Comparison of ENCODE assay signal across 14 cellular contexts in the genomic region with DNA sequence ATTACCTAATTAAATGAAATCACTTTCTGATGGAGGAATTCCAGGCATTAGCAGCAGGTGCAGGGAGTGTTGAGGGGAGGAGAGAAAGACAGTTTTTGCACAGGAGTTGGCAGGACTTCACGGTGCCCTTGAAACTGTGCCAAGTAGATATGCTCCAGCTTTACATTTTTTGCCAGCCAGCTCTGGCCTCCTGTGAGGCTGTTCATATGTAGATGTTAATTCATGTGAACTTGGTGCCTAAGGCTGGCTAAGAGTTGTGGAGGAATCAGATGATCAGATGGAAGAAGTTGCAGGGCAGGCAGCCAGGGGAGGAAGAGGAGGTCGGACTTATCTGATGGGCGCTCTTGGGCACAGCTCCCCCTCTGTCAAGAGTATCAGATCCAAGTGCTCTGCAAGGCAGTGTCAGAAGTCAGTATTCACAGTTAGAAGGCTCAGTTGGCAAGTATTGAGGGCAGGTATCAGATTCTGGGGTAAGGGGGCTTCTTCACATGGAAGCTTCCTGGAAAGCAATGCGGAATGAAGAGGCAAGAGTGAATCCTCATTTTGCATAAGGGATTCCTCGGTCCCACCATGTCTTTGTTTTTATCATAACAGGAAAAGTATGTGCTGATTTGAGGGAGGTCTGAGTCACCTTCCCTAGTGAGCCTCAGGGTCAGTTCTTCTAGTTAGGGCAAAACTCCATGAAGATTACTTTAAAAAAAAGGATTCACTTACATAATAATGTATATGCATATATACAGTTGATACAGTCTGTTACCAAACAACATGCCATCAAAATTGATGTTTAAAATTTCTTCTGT.
DNase-seq lines count a peak whose midpoint lies in the region; ATAC-seq and TF ChIP-seq lines count a peak whose summit lies in the region.
"Had no signal": no experiment of that assay in that cellular context is flagged by ENCODE, and none has a peak within 500 bp of the region (broad histone marks: within the 10 kb centered on the region; RNA-seq: fewer than 3 reads in every experiment).

No MANE protein-coding gene starts in this region.

- no peaks in the 10 kb centered on the region for H3K36me3 Mint-ChIP-seq in activated naive CD4-positive, alpha-beta T cell treated with anti-CD3 and anti-CD28 coated beads, Interleukin-2, amount 50 U/mL, for 72 hours
- no peaks in the 10 kb centered on the region for H3K36me3 Mint-ChIP-seq in activated CD4-positive, alpha-beta T cell treated with anti-CD3 and anti-CD28 coated beads, Interleukin-2, amount 10 ng/mL, durations not matched to agents 24 days and 14 days (ENCODE audit: low read depth)
- H3K36me3 Mint-ChIP-seq in naive thymus-derived CD4-positive, alpha-beta T cell, result no peaks in the 10 kb centered on the region
- H3K36me3 Mint-ChIP-seq: stimulated activated effector memory CD8-positive, alpha-beta T cell treated with anti-CD3 and anti-CD28 coated beads, Interleukin-12 subunit alpha, Interleukin-12 subunit beta, amount 100 ng/mL, for 72 hours had no signal

- POLR2A ChIA-PET in naive thymus-derived CD4-positive, alpha-beta T cell (lab: Charles Lee), result no interaction called here

- CTCF ChIA-PET in naive thymus-derived CD4-positive, alpha-beta T cell (lab: Charles Lee), result interaction anchor here (0.6 to 4.9 kb wide), 3 partner anchors 8 to 131 kb away, joined by 3 to 26 read pairs (median 3); no protein-coding TSS in a partner anchor

- H3K4me3 ChIP-seq in fibroblast of villous mesenchyme (ENCODE audit: low read depth, low read length), result no peak overlapping the region
- no peak overlapping the region for H3K4me3 ChIP-seq in naive thymus-derived CD4-positive, alpha-beta T cell (ENCODE audit: low read length)
- H3K4me3 ChIP-seq: BLaER1, sigmoid colon had no signal

- no peaks in the 10 kb centered on the region for H3K36me3 ChIP-seq in naive thymus-derived CD4-positive, alpha-beta T cell (ENCODE audit: control insufficient read depth in 2 of 3, insufficient read depth in 3 of 3, low read length in 3 of 3)
- H3K36me3 ChIP-seq: BLaER1, sigmoid colon had no signal

- no peak overlapping the region for H3K4me3 Mint-ChIP-seq in activated CD4-positive, alpha-beta T cell treated with anti-CD3 and anti-CD28 coated beads, Interleukin-2, amount 10 ng/mL, durations not matched to agents 24 days and 14 days
- no peak overlapping the region for H3K4me3 Mint-ChIP-seq in naive thymus-derived CD4-positive, alpha-beta T cell
- H3K4me3 Mint-ChIP-seq: stimulated activated effector memory CD8-positive, alpha-beta T cell treated with anti-CD3 and anti-CD28 coated beads, Interleukin-12 subunit alpha, Interleukin-12 subunit beta, amount 100 ng/mL, for 72 hours had no signal

- H3K27me3 ChIP-seq in naive thymus-derived CD4-positive, alpha-beta T cell (ENCODE audit: control insufficient read depth in 2 of 2, insufficient read depth in 2 of 2, low read length in 2 of 2), result no peaks in the 10 kb centered on the region
- H3K27me3 ChIP-seq: BLaER1, sigmoid colon had no signal

- DNase-seq in AG08395 (ENCODE audit: low spot score) (peak; percentile 54), NCI-H1048 (lab: John Stamatoyannopoulos, UW) (peak; percentile 14), T1000 (lab: John Stamatoyannopoulos, UW) (peak; percentile 16), fibroblast of villous mesenchyme (ENCODE audit: low read depth) (peak; percentile 11)
- DNase-seq in activated naive CD4-positive, alpha-beta T cell treated with anti-CD3 and anti-CD28 coated beads, Interleukin-2, amount 50 U/mL, for 72 hours (ENCODE audit: low spot score in 2 of 2), result no peak
- DNase-seq in activated CD4-positive, alpha-beta T cell treated with anti-CD3 and anti-CD28 coated beads, Interleukin-2, amount 10 ng/mL, durations not matched to agents 24 days and 14 days, result no peak
- DNase-seq in naive thymus-derived CD4-positive, alpha-beta T cell, result no peak
- DNase-seq: cortex of kidney, SIG-M5, sigmoid colon had no signal

- H3K4me1 ChIP-seq in naive thymus-derived CD4-positive, alpha-beta T cell (ENCODE audit: control insufficient read depth in 2 of 2, insufficient read depth in 2 of 2, low read length in 2 of 2), result peaks cover 0 to 4% of the 10 kb centered on the region in 2 donors

- peaks cover 53% of the 10 kb centered on the region for H3K27me3 Mint-ChIP-seq in activated CD4-positive, alpha-beta T cell treated with anti-CD3 and anti-CD28 coated beads, Interleukin-2, amount 10 ng/mL, durations not matched to agents 24 days and 14 days
- H3K27me3 Mint-ChIP-seq in naive thymus-derived CD4-positive, alpha-beta T cell, result peaks cover 41 to 79% (median 51%) of the 10 kb centered on the region in 5 donors

- H3K27ac ChIP-seq in naive thymus-derived CD4-positive, alpha-beta T cell (ENCODE audit: low read depth, low read length), result no peak overlapping the region
- H3K27ac ChIP-seq: BLaER1 had no signal

- no peak overlapping the region for H3K27ac Mint-ChIP-seq in activated naive CD4-positive, alpha-beta T cell treated with anti-CD3 and anti-CD28 coated beads, Interleukin-2, amount 50 U/mL, for 72 hours
- no peak overlapping the region for H3K27ac Mint-ChIP-seq in activated CD4-positive, alpha-beta T cell treated with anti-CD3 and anti-CD28 coated beads, Interleukin-2, amount 10 ng/mL, durations not matched to agents 24 days and 14 days
- no peak overlapping the region for H3K27ac Mint-ChIP-seq in naive thymus-derived CD4-positive, alpha-beta T cell
- H3K27ac Mint-ChIP-seq: stimulated activated effector memory CD8-positive, alpha-beta T cell treated with anti-CD3 and anti-CD28 coated beads, Interleukin-12 subunit alpha, Interleukin-12 subunit beta, amount 100 ng/mL, for 72 hours had no signal

- H3K9me3 Mint-ChIP-seq in activated naive CD4-positive, alpha-beta T cell treated with anti-CD3 and anti-CD28 coated beads, Interleukin-2, amount 50 U/mL, for 72 hours, result no peaks in the 10 kb centered on the region
- H3K9me3 Mint-ChIP-seq in activated CD4-positive, alpha-beta T cell treated with anti-CD3 and anti-CD28 coated beads, Interleukin-2, amount 10 ng/mL, durations not matched to agents 24 days and 14 days, result no peaks in the 10 kb centered on the region
- no peaks in the 10 kb centered on the region for H3K9me3 Mint-ChIP-seq in naive thymus-derived CD4-positive, alpha-beta T cell
- H3K9me3 Mint-ChIP-seq: stimulated activated effector memory CD8-positive, alpha-beta T cell treated with anti-CD3 and anti-CD28 coated beads, Interleukin-12 subunit alpha, Interleukin-12 subunit beta, amount 100 ng/mL, for 72 hours had no signal

- H3K9me3 ChIP-seq in naive thymus-derived CD4-positive, alpha-beta T cell (ENCODE audit: control insufficient read depth in 2 of 3, low read length in 3 of 3), result no peaks in the 10 kb centered on the region
- H3K9me3 ChIP-seq: BLaER1, sigmoid colon had no signal

- intact Hi-C loops in activated CD4-positive, alpha-beta T cell treated with anti-CD3 and anti-CD28 coated beads, Interleukin-2, amount 10 ng/mL, durations not matched to agents 24 days and 14 days (cut with micrococcal nuclease), result no loop called here
- intact Hi-C loops in naive thymus-derived CD4-positive, alpha-beta T cell (cut with micrococcal nuclease), result loop anchor here in 1 of 2 donors (10.0 kb wide), 1 partner anchor 613 kb away; no protein-coding TSS in a partner anchor

- TF ChIP-seq CTCF in fibroblast of villous mesenchyme (IDR thresholded peaks at IDR 0.05; ENCODE audit: insufficient read depth, low read depth, low read length), result no peak

- no peak for ATAC-seq in activated naive CD4-positive, alpha-beta T cell treated with anti-CD3 and anti-CD28 coated beads, Interleukin-2, amount 50 U/mL, for 72 hours
- no peak for ATAC-seq in GM19455 (IDR thresholded peaks at IDR 0.05; ENCODE audit: unreplicated experiment)
- ATAC-seq in naive thymus-derived CD4-positive, alpha-beta T cell, result no peak
- ATAC-seq: HCT116; stimulated activated effector memory CD8-positive, alpha-beta T cell treated with anti-CD3 and anti-CD28 coated beads, Interleukin-12 subunit alpha, Interleukin-12 subunit beta, amount 100 ng/mL, for 72 hours had no signal

- peaks cover 4% of the 10 kb centered on the region for H3K4me1 Mint-ChIP-seq in activated CD4-positive, alpha-beta T cell treated with anti-CD3 and anti-CD28 coated beads, Interleukin-2, amount 10 ng/mL, durations not matched to agents 24 days and 14 days
- H3K4me1 Mint-ChIP-seq in naive thymus-derived CD4-positive, alpha-beta T cell, result peaks cover 0 to 9% (median 2%) of the 10 kb centered on the region in 7 donors

Comparison
In these comparisons a context has a peak if more than half of its experiments do, and no peak if none do; other contexts are left out.
1. DNase-seq: peak in AG08395 (single experiment), NCI-H1048 (single experiment), T1000 (single experiment) and fibroblast of villous mesenchyme (single experiment); none in activated naive CD4-positive, alpha-beta T cell treated with anti-CD3 and anti-CD28 coated beads, Interleukin-2, amount 50 U/mL, for 72 hours (0 of 2), activated CD4-positive, alpha-beta T cell treated with anti-CD3 and anti-CD28 coated beads, Interleukin-2, amount 10 ng/mL, durations not matched to agents 24 days and 14 days (single experiment) and naive thymus-derived CD4-positive, alpha-beta T cell (0 of 9).